ENCODE assay signal across 11 cellular contexts in genomic region chr2:151560289-151560688, GRCh38.
DNase-seq lines count a peak whose midpoint lies in the region; ATAC-seq, FAIRE-seq and TF ChIP-seq lines count a peak whose summit lies in the region.
"Had no signal": no experiment of that assay in that cellular context is flagged by ENCODE, and none has a peak within 500 bp of the region (broad histone marks: within the 10 kb centered on the region; RNA-seq: fewer than 3 reads in every experiment).

No MANE protein-coding gene starts in this region.

- no peaks in the 10 kb centered on the region for H3K9me3 ChIP-seq in breast epithelium

- no peaks in the 10 kb centered on the region for H3K27me3 ChIP-seq in breast epithelium

- H3K4me1 Mint-ChIP-seq in MCF 10A (ENCODE audit: insufficient read depth, unreplicated experiment) = no peaks in the 10 kb centered on the region
- H3K4me1 Mint-ChIP-seq: brain had no signal

- no peak for ATAC-seq in HG03280 (IDR thresholded peaks at IDR 0.05; ENCODE audit: unreplicated experiment)

- H3K27me3 Mint-ChIP-seq in MCF 10A (ENCODE audit: insufficient read depth, unreplicated experiment) = no peaks in the 10 kb centered on the region

- H3K27ac Mint-ChIP-seq in MCF 10A (ENCODE audit: low read depth, unreplicated experiment) = no peak overlapping the region
- H3K27ac Mint-ChIP-seq: type B pancreatic cell had no signal

- H3K9me3 Mint-ChIP-seq in MCF 10A (ENCODE audit: unreplicated experiment) = no peaks in the 10 kb centered on the region
- H3K9me3 Mint-ChIP-seq: type B pancreatic cell had no signal

- H3K4me3 Mint-ChIP-seq in MCF 10A (ENCODE audit: unreplicated experiment) = no peak overlapping the region
- H3K4me3 Mint-ChIP-seq: brain, type B pancreatic cell had no signal

- FAIRE-seq in urothelium cell line (lab: Jason Lieb, UNC) = no peak

- POLR2A ChIA-PET in MCF 10A (lab: Yijun Ruan, JAX) = no interaction called here

- TF ChIP-seq CTCF in MCF 10A (IDR thresholded peaks at IDR 0.05; ENCODE audit: unreplicated experiment) (no peak), breast epithelium (IDR thresholded peaks at IDR 0.05) (no peak), cardiac fibroblast (IDR thresholded peaks at IDR 0.05; ENCODE audit: low read depth, low read length) (no peak)

- no TSS peak for BruUV-seq in MCF 10A (replicated peaks; lab: Mats Ljungman, UMichigan)

- no peak for TF ChIP-seq POLR2A in breast epithelium (IDR thresholded peaks at IDR 0.05)

- CTCF ChIA-PET in MCF 10A (lab: Yijun Ruan, JAX) = interaction anchor here (0.6 kb wide), 1 partner anchor 271 kb away, joined by 4 read pairs; no protein-coding TSS in a partner anchor

- H3K27ac ChIP-seq in breast epithelium = no peak overlapping the region

- H3K36me3 ChIP-seq in breast epithelium = no peaks in the 10 kb centered on the region

- intact Hi-C loops in MCF 10A (cut with micrococcal nuclease) = no loop called here
- intact Hi-C loops in breast epithelium (cut with DNase I; ENCODE audit: low total_unique reads) = no loop called here

- DNase-seq in MCF 10A (ENCODE audit: unreplicated experiment) (peak; percentile 4), breast epithelium (ENCODE audit: low spot score in 2 of 2) (no peak), cardiac fibroblast (ENCODE audit: low read depth in 2 of 2) (peak; percentile 25 to 39), iris pigment epithelial cell (ENCODE audit: low read depth) (peak; percentile 60), urothelium cell line (ENCODE audit: low spot score) (peak; percentile 40), NCI-H345 (lab: John Stamatoyannopoulos, UW) (no peak), KBM-7 (no peak)
- DNase-seq: NCI-H526 treated with DMSO at 0.1 percent for 48 hours had no signal

- no peaks in the 10 kb centered on the region for H3K4me1 ChIP-seq in breast epithelium

- no peaks in the 10 kb centered on the region for H3K36me3 Mint-ChIP-seq in MCF 10A (ENCODE audit: insufficient read depth, unreplicated experiment)
- H3K36me3 Mint-ChIP-seq: type B pancreatic cell had no signal

- in situ Hi-C loops in KBM-7 (cut with MboI; ENCODE audit: low pct_unique_long_range_greater_than_20kb, low sequenced_read_pairs) = no loop called here

- H3K4me3 ChIP-seq in breast epithelium = no peak overlapping the region
- no peak overlapping the region for H3K4me3 ChIP-seq in cardiac fibroblast (replicated peaks in 1 of 2; ENCODE audit: low read depth in 2 of 2, low read length in 2 of 2)

Comparison
In these comparisons a context has a peak if more than half of its experiments do, and no peak if none do; other contexts are left out.
1. DNase-seq: peak in MCF 10A (single experiment), cardiac fibroblast (2 of 2), iris pigment epithelial cell (single experiment) and urothelium cell line (single experiment); none in breast epithelium (0 of 2), NCI-H345 (single experiment) and KBM-7 (single experiment).